19 cellular contexts compared by ENCODE assay signal in genomic region chr9:18017136-18017535, GRCh38.
A peak's percentile ranks its signal among the peaks of the same experiment; 100 is the strongest.
DNase-seq lines count a peak whose midpoint lies in the region; FAIRE-seq and TF ChIP-seq lines count a peak whose summit lies in the region.
"Had no signal": no experiment of that assay in that cellular context is flagged by ENCODE, and none has a peak within 500 bp of the region (broad histone marks: within the 10 kb centered on the region; RNA-seq: fewer than 3 reads in every experiment).

No MANE protein-coding gene starts in this region.

- no peaks in the 10 kb centered on the region for H3K27me3 ChIP-seq in dorsolateral prefrontal cortex
- H3K27me3 ChIP-seq: BLaER1 treated with 17β-estradiol and CSF1 and Interleukin-3, amounts not matched to agents 10 nM and 100 nM; SJSA1 had no signal

- intact Hi-C loops in dorsolateral prefrontal cortex (cut with DNase I), result no loop called here

- H3K9me3 Mint-ChIP-seq in chondrocyte (ENCODE audit: low read depth), result peaks cover 9% of the 10 kb centered on the region
- peaks cover 5% of the 10 kb centered on the region for H3K9me3 Mint-ChIP-seq in progenitor cell of endocrine pancreas (ENCODE audit: low read depth)

- peaks cover 9% of the 10 kb centered on the region for H3K4me1 Mint-ChIP-seq in chondrocyte (ENCODE audit: low read depth)
- H3K4me1 Mint-ChIP-seq in progenitor cell of endocrine pancreas (ENCODE audit: low read depth), result no peaks in the 10 kb centered on the region
- H3K4me1 Mint-ChIP-seq: CD8-positive, alpha-beta memory T cell had no signal

- peaks cover 3% of the 10 kb centered on the region for H3K27me3 Mint-ChIP-seq in chondrocyte (ENCODE audit: low read depth)
- H3K27me3 Mint-ChIP-seq in progenitor cell of endocrine pancreas, result peaks cover 5% of the 10 kb centered on the region
- H3K27me3 Mint-ChIP-seq: CD8-positive, alpha-beta memory T cell had no signal

- TF ChIP-seq CTCF in D721Med (IDR thresholded peaks at IDR 0.05; ENCODE audit: insufficient read depth, missing control alignments) (peak; percentile 15), LNCaP clone FGC (IDR thresholded peaks at IDR 0.05; ENCODE audit: control insufficient read depth, extremely low read depth, insufficient read depth) (0 out of 2 replicates have a peak, but pooled peaks have one; percentile 10), chondrocyte (IDR thresholded peaks at IDR 0.05) (peak; percentile 53), progenitor cell of endocrine pancreas (IDR thresholded peaks at IDR 0.05; ENCODE audit: unreplicated experiment) (peak; percentile 10), dorsolateral prefrontal cortex (IDR thresholded peaks at IDR 0.05 in 54 of 56, conservative IDR thresholded peaks at IDR 0.05 in 2 of 56; ENCODE audit: low read depth in 1 of 56, partially characterized antibody in 56 of 56) (peak in 1 of 56 donors; percentile 11)

- DNase-seq in D721Med (ENCODE audit: insufficient read length, low spot score) (no peak), LNCaP clone FGC (ENCODE audit: low read depth) (no peak), chondrocyte (ENCODE audit: low spot score) (no peak), progenitor cell of endocrine pancreas (ENCODE audit: low spot score, unreplicated experiment) (no peak), dorsolateral prefrontal cortex (no peak), SKM-1 (lab: John Stamatoyannopoulos, UW; ENCODE audit: unreplicated experiment) (no peak), medulla oblongata (ENCODE audit: extremely low spot score) (no peak)
- DNase-seq: CD8-positive, alpha-beta memory T cell; DND-41; H7; KBM-7; MV-4-11; NCI-H1694 treated with DMSO at 0.1 percent for 48 hours; NCI-H2107; NCI-H2227 treated with DMSO at 0.1 percent for 48 hours; NCI-H524 treated with DMSO at 0.1 percent for 48 hours had no signal

- H3K27ac Mint-ChIP-seq in chondrocyte (ENCODE audit: unreplicated experiment), result no peak overlapping the region
- no peak overlapping the region for H3K27ac Mint-ChIP-seq in progenitor cell of endocrine pancreas
- H3K27ac Mint-ChIP-seq: CD8-positive, alpha-beta memory T cell had no signal

- FAIRE-seq in D721Med (lab: Jason Lieb, UNC), result no peak
- FAIRE-seq: HepG2 had no signal

- H3K4me3 ChIP-seq in LNCaP clone FGC (ENCODE audit: low read depth, low read length) (no peak overlapping the region), dorsolateral prefrontal cortex (no peak overlapping the region)
- H3K4me3 ChIP-seq: BLaER1 treated with 17β-estradiol and CSF1 and Interleukin-3, amounts not matched to agents 10 nM and 100 nM; SJSA1 had no signal

- H3K27ac ChIP-seq in dorsolateral prefrontal cortex, result peak overlapping the region in 1 of 59 donors; percentile 27
- H3K27ac ChIP-seq: BLaER1 treated with 17β-estradiol and CSF1 and Interleukin-3, amounts not matched to agents 10 nM and 100 nM; SJSA1 had no signal

- H3K4me3 Mint-ChIP-seq in chondrocyte (ENCODE audit: unreplicated experiment), result no peak overlapping the region
- H3K4me3 Mint-ChIP-seq in progenitor cell of endocrine pancreas (ENCODE audit: low read depth), result no peak overlapping the region
- H3K4me3 Mint-ChIP-seq: CD8-positive, alpha-beta memory T cell had no signal

- H3K36me3 Mint-ChIP-seq in chondrocyte (ENCODE audit: low read depth) (no peaks in the 10 kb centered on the region), progenitor cell of endocrine pancreas (ENCODE audit: insufficient read depth) (no peaks in the 10 kb centered on the region)
- H3K36me3 Mint-ChIP-seq: CD8-positive, alpha-beta memory T cell had no signal
